In the genomic region with DNA sequence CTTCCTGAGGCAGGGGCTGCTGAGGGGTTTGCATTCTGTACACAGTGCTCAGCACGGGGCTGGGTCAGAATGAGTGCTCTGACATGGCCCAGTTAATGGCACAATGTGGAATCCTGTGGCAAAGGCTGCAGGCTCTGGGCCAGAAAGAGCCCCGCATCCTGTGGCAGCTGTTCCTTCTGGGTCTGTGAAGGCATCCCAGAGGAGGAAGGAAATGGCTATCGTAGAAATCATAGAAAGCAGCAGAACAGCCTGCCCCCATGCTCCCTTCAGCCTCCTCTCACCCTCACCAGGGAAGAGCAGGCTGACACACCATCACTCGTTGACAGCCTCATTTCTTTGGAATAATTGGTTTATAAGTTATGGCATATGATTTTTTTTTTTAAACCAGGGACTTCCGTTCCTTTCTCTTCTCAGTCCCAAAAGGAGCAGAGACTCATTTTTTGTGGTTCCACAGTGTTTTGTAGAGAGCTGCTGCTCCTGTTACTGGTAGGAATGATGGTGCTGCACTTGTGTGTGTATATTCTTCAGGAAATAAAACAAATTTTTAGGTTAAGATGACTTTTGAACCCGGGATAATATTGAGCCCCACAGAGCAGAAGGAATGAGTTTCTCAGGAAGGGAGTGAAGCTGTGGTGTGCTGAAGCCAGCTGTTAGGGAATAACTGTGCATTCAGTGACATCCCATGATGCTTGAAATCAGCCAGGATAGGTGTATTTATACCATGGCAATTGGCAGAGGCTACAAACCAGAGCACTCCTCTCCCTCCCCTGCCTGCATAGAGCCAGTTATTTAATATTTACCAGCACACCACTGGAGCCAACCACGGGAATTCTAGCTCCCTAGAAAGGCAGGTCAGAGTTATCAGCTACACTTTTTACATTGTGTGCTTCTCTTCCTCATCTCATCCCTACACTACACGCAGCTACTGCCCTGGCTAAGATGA, we compare ENCODE assay signal across 19 cellular contexts. TPM values are rescaled to one million over a fixed set of nuclear protein-coding genes. Genes with fewer than 3 reads are reported as not detected.
DNase-seq lines count a peak whose midpoint lies in the region.
"Had no signal": no experiment of that assay in that cellular context is flagged by ENCODE, and none has a peak within 500 bp of the region (broad histone marks: within the 10 kb centered on the region; RNA-seq: fewer than 3 reads in every experiment).

No MANE protein-coding gene starts in this region.

- H3K14ac ChIP-seq in neuronal stem cell (ENCODE audit: low read length), result no peak overlapping the region

- no peak overlapping the region for H3K4me2 ChIP-seq in neuronal stem cell (ENCODE audit: insufficient read depth, low read length, poor library complexity, severe bottlenecking)

- no peak overlapping the region for H2BK15ac ChIP-seq in neuronal stem cell (ENCODE audit: low read length)

- no peak overlapping the region for H2BK5ac ChIP-seq in neuronal stem cell (ENCODE audit: low read length)

- no peak overlapping the region for H3K9ac ChIP-seq in neuronal stem cell (ENCODE audit: low read depth, low read length, poor library complexity)

- H3K36me3 Mint-ChIP-seq in CD4-positive, alpha-beta memory T cell, result peaks cover 0 to 4% of the 10 kb centered on the region in 2 donors
- H3K36me3 Mint-ChIP-seq: activated naive CD4-positive, alpha-beta T cell treated with anti-CD3 and anti-CD28 coated beads, Interleukin-2, amount 50 U/mL, for 72 hours; CD8-positive, alpha-beta T cell had no signal

- CTCF ChIA-PET in CD4-positive, alpha-beta memory T cell (lab: Charles Lee; ENCODE audit: partially characterized antibody), result interaction anchor here (1.5 kb wide), 1 partner anchor 8 kb away, joined by 4 read pairs; no protein-coding TSS in a partner anchor

- peak; percentile 74 for DNase-seq in EH (ENCODE audit: low read depth)
- DNase-seq in Kasumi-1 (lab: John Stamatoyannopoulos, UW), result peak; percentile 49 to 58
- peak; percentile 75 for DNase-seq in dermis blood vessel endothelial cell
- DNase-seq in neuronal stem cell (ENCODE audit: low spot score), result no peak
- DNase-seq in DMS53 (lab: John Stamatoyannopoulos, UW), result no peak
- no peak for DNase-seq in NCI-H2029 treated with DMSO at 0.1 percent for 48 hours (lab: John Stamatoyannopoulos, UW)
- no peak for DNase-seq in CD4-positive, alpha-beta memory T cell
- DNase-seq: activated CD4-positive, alpha-beta T cell treated with anti-CD3 and anti-CD28 coated beads for 36 hours; CD8-positive, alpha-beta T cell; effector memory CD4-positive, alpha-beta T cell; foreskin keratinocyte; MM.1S; NCI-H2029; NCI-H69; small intestine; stimulated activated naive B cell treated with anti-CD40 and anti-IgM and Interleukin-4, amounts not matched to agents 10 μg/mL and 1 μg/mL and 100 μg/mL, for 72 hours had no signal

- no peak overlapping the region for H3K27ac Mint-ChIP-seq in CD4-positive, alpha-beta memory T cell
- H3K27ac Mint-ChIP-seq: activated CD4-positive, alpha-beta T cell treated with anti-CD3 and anti-CD28 coated beads for 36 hours; activated naive CD4-positive, alpha-beta T cell treated with anti-CD3 and anti-CD28 coated beads, Interleukin-2, amount 50 U/mL, for 72 hours; CD8-positive, alpha-beta T cell; stimulated activated naive B cell treated with anti-CD40 and anti-IgM and Interleukin-4, amounts not matched to agents 10 μg/mL and 1 μg/mL and 100 μg/mL, for 72 hours; T-helper 1 cell treated with Interleukin-12 subunit alpha and Interleukin-12 subunit beta and Interleukin-4 antibody, amounts not matched to agents 30 μg/mL and 1 μg/mL, for 36 hours had no signal

- no peak overlapping the region for H2BK12ac ChIP-seq in neuronal stem cell (ENCODE audit: low read length)

- no peak overlapping the region for H3K23ac ChIP-seq in neuronal stem cell (ENCODE audit: low read depth, low read length, poor library complexity)

- no peak overlapping the region for H2AK5ac ChIP-seq in neuronal stem cell (ENCODE audit: low read depth, low read length)

- H3K4me1 Mint-ChIP-seq in CD4-positive, alpha-beta memory T cell, result peaks cover 0 to 2% (median 0%) of the 10 kb centered on the region in 4 donors
- H3K4me1 Mint-ChIP-seq: activated CD4-positive, alpha-beta T cell treated with anti-CD3 and anti-CD28 coated beads for 36 hours had no signal

- no peak overlapping the region for H4K8ac ChIP-seq in neuronal stem cell (ENCODE audit: low read depth, low read length)

- no peak overlapping the region for H2AFZ ChIP-seq in neuronal stem cell (ENCODE audit: low read length)

- H3K4me1 ChIP-seq in neuronal stem cell (ENCODE audit: control insufficient read depth in 2 of 2, insufficient read depth in 1 of 2, low read depth in 1 of 2, low read length in 2 of 2), result peaks cover 8 to 9% of the 10 kb centered on the region in 2 donors
- no peaks in the 10 kb centered on the region for H3K4me1 ChIP-seq in CD4-positive, alpha-beta memory T cell (ENCODE audit: insufficient read depth, low read length)

- intact Hi-C loops in CD4-positive, alpha-beta memory T cell (cut with micrococcal nuclease), result no loop called here

- H3K18ac ChIP-seq in neuronal stem cell (ENCODE audit: low read length), result peak overlapping the region; percentile 20

- H3K27me3 ChIP-seq in neuronal stem cell (ENCODE audit: control insufficient read depth in 3 of 3, insufficient read depth in 3 of 3, low read depth in 1 of 3, low read length in 3 of 3), result no peaks in the 10 kb centered on the region
- no peaks in the 10 kb centered on the region for H3K27me3 ChIP-seq in CD4-positive, alpha-beta memory T cell (ENCODE audit: insufficient read depth, low read length)
- H3K27me3 ChIP-seq: foreskin keratinocyte, vagina had no signal

- peaks cover 0 to 3% (median 0%) of the 10 kb centered on the region in 8 donors for H3K9me3 Mint-ChIP-seq in CD4-positive, alpha-beta memory T cell
- H3K9me3 Mint-ChIP-seq: activated naive CD4-positive, alpha-beta T cell treated with anti-CD3 and anti-CD28 coated beads, Interleukin-2, amount 50 U/mL, for 72 hours; CD8-positive, alpha-beta T cell; stimulated activated naive B cell treated with anti-CD40 and anti-IgM and Interleukin-4, amounts not matched to agents 10 μg/mL and 1 μg/mL and 100 μg/mL, for 72 hours; T-helper 1 cell treated with Interleukin-12 subunit alpha and Interleukin-12 subunit beta and Interleukin-4 antibody, amounts not matched to agents 30 μg/mL and 1 μg/mL, for 36 hours had no signal

- no peaks in the 10 kb centered on the region for H3K79me1 ChIP-seq in neuronal stem cell (ENCODE audit: low read depth, low read length)

- H2BK120ac ChIP-seq in neuronal stem cell (ENCODE audit: low read depth, low read length), result no peak overlapping the region

- H3K4me3 Mint-ChIP-seq in CD4-positive, alpha-beta memory T cell, result no peak overlapping the region
- H3K4me3 Mint-ChIP-seq: activated CD4-positive, alpha-beta T cell treated with anti-CD3 and anti-CD28 coated beads for 36 hours; CD8-positive, alpha-beta T cell; stimulated activated naive B cell treated with anti-CD40 and anti-IgM and Interleukin-4, amounts not matched to agents 10 μg/mL and 1 μg/mL and 100 μg/mL, for 72 hours; T-helper 1 cell treated with Interleukin-12 subunit alpha and Interleukin-12 subunit beta and Interleukin-4 antibody, amounts not matched to agents 30 μg/mL and 1 μg/mL, for 36 hours had no signal

- H3K27ac ChIP-seq in neuronal stem cell (replicated peaks; ENCODE audit: low read length), result no peak overlapping the region
- H3K27ac ChIP-seq in CD4-positive, alpha-beta memory T cell (ENCODE audit: low read depth, low read length), result no peak overlapping the region
- H3K27ac ChIP-seq: foreskin keratinocyte, vagina had no signal

- peaks cover 2 to 8% of the 10 kb centered on the region in 2 donors for H3K9me3 ChIP-seq in neuronal stem cell (replicated peaks in 1 of 2; ENCODE audit: control insufficient read depth in 2 of 2, insufficient read depth in 1 of 2, low read depth in 1 of 2, low read length in 2 of 2)
- H3K9me3 ChIP-seq in CD4-positive, alpha-beta memory T cell (ENCODE audit: control insufficient read depth in 1 of 2, low read length in 2 of 2), result no peaks in the 10 kb centered on the region
- H3K9me3 ChIP-seq: vagina had no signal

- no peak overlapping the region for H3K4ac ChIP-seq in neuronal stem cell (ENCODE audit: low read length)

- H3K4me3 ChIP-seq in neuronal stem cell (ENCODE audit: low read length in 2 of 2), result no peak overlapping the region
- no peak overlapping the region for H3K4me3 ChIP-seq in CD4-positive, alpha-beta memory T cell (ENCODE audit: low read length in 2 of 2)
- H3K4me3 ChIP-seq: vagina had no signal

- peaks cover 2 to 14% of the 10 kb centered on the region in 2 donors for H3K36me3 ChIP-seq in neuronal stem cell (replicated peaks in 1 of 2; ENCODE audit: control insufficient read depth in 2 of 2, insufficient read depth in 2 of 2, low read length in 2 of 2)
- H3K36me3 ChIP-seq in CD4-positive, alpha-beta memory T cell (ENCODE audit: insufficient read depth, low read length), result no peaks in the 10 kb centered on the region

- no peak overlapping the region for H4K91ac ChIP-seq in neuronal stem cell (ENCODE audit: low read depth, low read length, poor library complexity)

- POLR2A ChIA-PET in CD4-positive, alpha-beta memory T cell (lab: Charles Lee; ENCODE audit: partially characterized antibody), result interaction anchor here (0.7 kb wide), 1 partner anchor 16 kb away, joined by 4 read pairs; no protein-coding TSS in a partner anchor

- WGBS in neuronal stem cell (ENCODE audit: extremely low coverage in 2 of 2, insufficient read length in 2 of 2, insufficient replicate concordance in 1 of 2), 2 donors, result no CpG with 5 or more reads among the region's 8 CpGs

- H3K27me3 Mint-ChIP-seq in CD4-positive, alpha-beta memory T cell, result peaks cover 0 to 5% of the 10 kb centered on the region in 2 donors
- H3K27me3 Mint-ChIP-seq: stimulated activated naive B cell treated with anti-CD40 and anti-IgM and Interleukin-4, amounts not matched to agents 10 μg/mL and 1 μg/mL and 100 μg/mL, for 72 hours had no signal

RNA-seq across cellular contexts. Expression of a gene that starts 32.0 kb away (rescaled TPM):
- total RNA-seq in dermis blood vessel endothelial cell, result 54.8 and 95.8 TPM in 2 replicates
- 1.2 TPM for polyA plus RNA-seq in neuronal stem cell (2013, experiment 1 of 2)
- polyA plus RNA-seq in neuronal stem cell (2013, experiment 2 of 2), result 1.1 TPM
- total RNA-seq in CD4-positive, alpha-beta memory T cell, result 1 to 10 TPM; 3.5 to 4.0 TPM
- under 1 TPM; 0.10 to 0.11 TPM for polyA plus RNA-seq in CD4-positive, alpha-beta memory T cell

Comparison
In these comparisons a context has a peak if more than half of its experiments do, and no peak if none do; other contexts are left out.
1. DNase-seq: peak in EH (single experiment), Kasumi-1 (2 of 2) and dermis blood vessel endothelial cell (single experiment); none in neuronal stem cell (single experiment), DMS53 (single experiment), NCI-H2029 treated with DMSO at 0.1 percent for 48 hours (single experiment) and CD4-positive, alpha-beta memory T cell (0 of 5).
2. RNA of a gene that starts 32.0 kb away (total RNA-seq): 54.8 to 95.8 TPM in dermis blood vessel endothelial cell; 3.5 to 4.0 TPM in CD4-positive, alpha-beta memory T cell; every median in the first group is over 10 times any median in the second.